In the genomic region with DNA sequence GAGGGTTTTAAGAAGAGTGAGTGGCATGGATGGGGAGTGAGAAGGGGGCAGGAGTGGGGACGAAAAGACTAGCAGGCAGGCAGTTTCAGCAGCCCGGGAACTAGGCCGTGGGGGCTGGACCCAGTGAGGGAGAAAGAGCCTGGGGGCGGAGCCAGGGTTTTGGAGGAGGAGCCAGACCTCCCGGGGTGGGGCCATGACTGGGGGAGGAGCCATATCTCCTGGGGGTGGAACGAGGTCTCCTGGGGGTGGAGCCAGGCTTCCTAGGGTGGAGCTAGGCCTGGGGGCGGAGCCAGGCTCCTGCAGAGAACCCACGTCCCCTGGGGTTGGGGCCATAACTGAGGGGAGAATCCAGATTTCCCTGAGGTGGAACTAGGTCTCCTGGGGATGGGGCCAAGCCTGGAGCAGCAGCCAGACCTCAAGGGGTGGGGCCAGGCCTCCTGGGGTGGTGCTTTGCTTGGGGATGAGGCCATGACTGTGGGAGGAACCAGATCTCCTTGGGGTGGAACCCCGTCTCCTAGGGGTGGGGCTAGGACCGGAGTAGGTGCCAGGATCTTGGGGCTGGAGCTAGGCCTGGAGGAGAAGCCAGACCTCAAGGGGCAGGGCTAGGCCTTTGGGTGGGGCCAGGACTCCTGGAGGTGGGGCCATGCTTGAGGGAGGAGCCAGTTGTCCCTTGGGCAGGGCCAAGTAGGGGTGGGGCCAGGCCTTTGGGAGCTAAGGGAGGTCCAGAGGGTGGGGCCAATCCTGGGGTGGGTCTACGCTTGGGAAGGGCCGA, we compare ENCODE assay signal across 10 cellular contexts. TPM values are rescaled to one million over a fixed set of nuclear protein-coding genes. Genes with fewer than 3 reads are reported as not detected.
A peak's percentile ranks its signal among the peaks of the same experiment; 100 is the strongest.
DNase-seq lines count a peak whose midpoint lies in the region; ATAC-seq and TF ChIP-seq lines count a peak whose summit lies in the region.
"Had no signal": no experiment of that assay in that cellular context is flagged by ENCODE, and none has a peak within 500 bp of the region (broad histone marks: within the 10 kb centered on the region; RNA-seq: fewer than 3 reads in every experiment).

No MANE protein-coding gene starts in this region.

- TF ChIP-seq CTCF in 22Rv1 (IDR thresholded peaks at IDR 0.05), result no peak
- TF ChIP-seq CTCF in GM06990 (IDR thresholded peaks at IDR 0.05; ENCODE audit: insufficient read depth, low read length, poor library complexity, severe bottlenecking), result no peak
- TF ChIP-seq CTCF in SK-N-SH (IDR thresholded peaks at IDR 0.05), result no peak
- TF ChIP-seq CTCF in smooth muscle cell (IDR thresholded peaks at IDR 0.05; ENCODE audit: borderline replicate concordance, insufficient read depth, poor library complexity, severe bottlenecking), result no peak

- intact Hi-C loops in left ventricle myocardium superior (cut with micrococcal nuclease), result no loop called here

- POLR2A ChIA-PET in SK-N-SH (lab: Yijun Ruan, JAX), result interaction anchor here (1.0 kb wide), 1 partner anchor 11 kb away, joined by 3 read pairs; no protein-coding TSS in a partner anchor

- ATAC-seq in left ventricle myocardium superior (peak; percentile 52), HG02973 (IDR thresholded peaks at IDR 0.05; ENCODE audit: unreplicated experiment) (no peak), GM21526 (IDR thresholded peaks at IDR 0.05; ENCODE audit: low FRiP score, unreplicated experiment) (no peak)

- no peak overlapping the region for H3K4me3 ChIP-seq in GM06990 (replicated peaks; ENCODE audit: low read depth, low read length)
- no peak overlapping the region for H3K4me3 ChIP-seq in SK-N-SH (ENCODE audit: low read depth in 2 of 2, low read length in 1 of 2)
- no peak overlapping the region for H3K4me3 ChIP-seq in smooth muscle cell

- H3K4me1 ChIP-seq in SK-N-SH (ENCODE audit: control insufficient read depth in 1 of 2, insufficient read depth in 2 of 2, low read depth in 1 of 2, low read length in 1 of 2) (peaks cover 0 to 17% of the 10 kb centered on the region in 2 experiments; a peak in 1 of 4 replicates), smooth muscle cell (ENCODE audit: low read depth) (peaks cover 6% of the 10 kb centered on the region)

- H3K9me3 ChIP-seq in SK-N-SH, result no peaks in the 10 kb centered on the region
- no peaks in the 10 kb centered on the region for H3K9me3 ChIP-seq in smooth muscle cell (replicated peaks; ENCODE audit: low read depth)

- 65% methylated on average over 8 of the region's 12 CpGs for WGBS in SK-N-SH (ENCODE audit: low lambda C conversion rate)
- 83% methylated on average over 9 of the region's 12 CpGs for WGBS in smooth muscle cell (ENCODE audit: low lambda C conversion rate)

- H2AFZ ChIP-seq in SK-N-SH (ENCODE audit: low read depth) (no peak overlapping the region), smooth muscle cell (ENCODE audit: low read depth) (no peak overlapping the region)

- H3K9ac ChIP-seq in SK-N-SH (no peak overlapping the region), smooth muscle cell (ENCODE audit: low read depth) (no peak overlapping the region)

- no peaks in the 10 kb centered on the region for H3K9me2 ChIP-seq in SK-N-SH

- H3K4me2 ChIP-seq in SK-N-SH (no peak overlapping the region), smooth muscle cell (no peak overlapping the region)

- H3K27me3 ChIP-seq in GM06990 (replicated peaks; ENCODE audit: control insufficient read depth, insufficient read depth, low read length), result no peaks in the 10 kb centered on the region; the same call in 1 of the 2 replicates
- no peaks in the 10 kb centered on the region for H3K27me3 ChIP-seq in SK-N-SH (ENCODE audit: insufficient read depth)
- H3K27me3 ChIP-seq in smooth muscle cell (ENCODE audit: low read depth), result no peaks in the 10 kb centered on the region

- H3K27ac ChIP-seq in 22Rv1 (0 out of 2 replicates have a peak overlapping the region, but pooled peaks have one; percentile 29), SK-N-SH (ENCODE audit: low read depth in 2 of 2, low read length in 1 of 2) (no peak overlapping the region), smooth muscle cell (ENCODE audit: low read depth) (no peak overlapping the region)

- H4K20me1 ChIP-seq in SK-N-SH (ENCODE audit: insufficient read depth), result no peaks in the 10 kb centered on the region
- H4K20me1 ChIP-seq in smooth muscle cell (ENCODE audit: low read depth), result no peaks in the 10 kb centered on the region

- H3K36me3 ChIP-seq in GM06990 (ENCODE audit: control insufficient read depth, insufficient read depth, low read length) (no peaks in the 10 kb centered on the region), SK-N-SH (replicated peaks in 1 of 2; ENCODE audit: control insufficient read depth in 1 of 2, insufficient read depth in 2 of 2, low read length in 1 of 2) (no peaks in the 10 kb centered on the region), smooth muscle cell (ENCODE audit: low read depth) (no peaks in the 10 kb centered on the region)

- H3K79me2 ChIP-seq in SK-N-SH (ENCODE audit: insufficient read depth) (no peaks in the 10 kb centered on the region), smooth muscle cell (ENCODE audit: low read depth) (no peaks in the 10 kb centered on the region)

- no peak for TF ChIP-seq EP300 in SK-N-SH (IDR thresholded peaks at IDR 0.05; ENCODE audit: borderline replicate concordance in 1 of 2, low read depth in 1 of 2, low read length in 1 of 2)

- DNase-seq in GM06990 (ENCODE audit: extremely low read depth, insufficient read length) (peak; percentile 31), SK-N-SH (peak; percentile 85), left ventricle myocardium superior (peak; percentile 50), GM19238 (ENCODE audit: insufficient read length, low spot score) (no peak), smooth muscle cell (lab: John Stamatoyannopoulos, UW; ENCODE audit: unreplicated experiment) (no peak)
- DNase-seq: activated gamma-delta T cell treated with Interleukin-2 at 50 U/mL for 16 hours had no signal

- CTCF ChIA-PET in SK-N-SH (lab: Yijun Ruan, JAX), result interaction anchor here (0.5 to 1.8 kb wide), 5 partner anchors 10 to 144 kb away, joined by 3 to 7 read pairs (median 3); no protein-coding TSS in a partner anchor

- no peak for TF ChIP-seq RAD21 in SK-N-SH (IDR thresholded peaks at IDR 0.05; ENCODE audit: low read length)

- H3F3A ChIP-seq in SK-N-SH (replicated peaks; ENCODE audit: insufficient read depth), result no peaks in the 10 kb centered on the region
- H3F3A ChIP-seq in smooth muscle cell (ENCODE audit: low read depth), result no peaks in the 10 kb centered on the region

TF ChIP-seq in SK-N-SH, 30 proteins besides CTCF, POLR2A, EP300 and RAD21:
- TF ChIP-seq YY1 (IDR thresholded peaks at IDR 0.05; ENCODE audit: low read depth), result no peak
- TF ChIP-seq RXRA (IDR thresholded peaks at IDR 0.05; ENCODE audit: borderline replicate concordance, low read depth), result no peak

RNA-seq across cellular contexts. Expression of gene JPH3, which starts 41.7 kb away (rescaled TPM):
- 0.25 and 0.26 TPM in 2 replicates for polyA plus RNA-seq in SK-N-SH (2012; rRNA removed)
- 0.19 and 0.66 TPM in 2 replicates for polyA plus RNA-seq in SK-N-SH (2012; cell fraction: cytosol; rRNA removed)
- polyA plus RNA-seq in SK-N-SH (2012; cell fraction: nucleus; rRNA removed), result 0.15 and 0.20 TPM in 2 replicates
- total RNA-seq in left ventricle myocardium superior, result 0.12 TPM
- total RNA-seq in smooth muscle cell, result 2.4 and 4.9 TPM in 2 replicates
- polyA plus RNA-seq in smooth muscle cell, result 2.1 and 4.3 TPM in 2 replicates
- total RNA-seq: LHCN-M2 had no signal

Comparison
In these comparisons a context has a peak if more than half of its experiments do, and no peak if none do; other contexts are left out.
1. DNase-seq: peak in GM06990 (single experiment), SK-N-SH (single experiment) and left ventricle myocardium superior (single experiment); none in GM19238 (single experiment) and smooth muscle cell (single experiment).